In the genomic region with DNA sequence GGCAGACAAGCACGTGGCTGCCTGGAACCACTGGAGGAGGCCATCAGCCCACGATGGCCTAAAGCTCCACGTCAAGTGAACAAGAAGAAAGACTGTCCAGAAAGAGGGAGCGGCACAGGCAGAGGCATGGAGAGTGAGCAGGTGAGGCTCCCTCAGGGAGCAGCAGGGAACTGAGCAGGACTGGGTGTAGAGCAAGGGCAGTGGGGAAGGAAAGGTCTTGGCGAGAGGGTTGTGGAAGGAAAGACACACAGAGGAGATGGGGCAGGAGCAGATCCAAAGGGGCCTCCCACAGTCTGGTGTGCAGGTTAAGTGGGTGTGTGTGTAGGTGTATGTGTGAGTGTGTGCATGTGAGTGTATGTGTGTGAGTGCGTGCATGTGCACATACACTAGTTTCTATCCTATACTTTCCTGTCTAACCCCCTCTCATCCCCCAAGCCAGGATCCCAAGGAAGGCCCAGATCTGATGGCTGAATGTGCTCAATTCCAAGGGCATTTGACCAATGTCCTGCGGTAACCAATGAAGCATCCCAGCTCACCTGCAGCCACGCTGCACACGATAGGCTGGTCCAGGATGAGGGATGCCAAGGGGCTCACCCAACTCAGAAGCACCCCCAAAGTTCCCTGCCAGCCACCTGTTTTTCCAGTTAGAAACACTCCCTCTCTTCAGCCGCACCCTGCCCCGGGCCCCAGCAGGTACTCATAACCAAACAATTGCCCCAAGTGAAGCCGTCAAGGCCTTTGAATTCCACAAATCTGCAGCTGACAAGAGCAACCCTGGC, we compare ENCODE assay signal across 17 cellular contexts.
"Had no signal": no experiment of that assay in that cellular context is flagged by ENCODE, and none has a peak within 500 bp of the region (broad histone marks: within the 10 kb centered on the region; RNA-seq: fewer than 3 reads in every experiment).

No MANE protein-coding gene starts in this region.

- H3K9me3 ChIP-seq: ovary, right atrium auricular region, thyroid gland had no signal

- ATAC-seq: activated naive CD8-positive, alpha-beta T cell treated with anti-CD3 and anti-CD28 coated beads, Interleukin-2, amount 50 U/mL, for 24 hours; left cardiac atrium had no signal

- H3K4me3 ChIP-seq: coronary artery, ovary, right atrium auricular region, skin epidermis, thyroid gland had no signal

- H3K4me1 Mint-ChIP-seq: activated CD4-positive, alpha-beta memory T cell treated with anti-CD3 and anti-CD28 coated beads, Interleukin-2, amount 10 ng/mL, durations not matched to agents 7 days and 5 days; activated naive CD8-positive, alpha-beta T cell treated with anti-CD3 and anti-CD28 coated beads, Interleukin-2, amount 50 U/mL, for 24 hours had no signal

- H3K4me3 Mint-ChIP-seq: activated CD4-positive, alpha-beta memory T cell treated with anti-CD3 and anti-CD28 coated beads, Interleukin-2, amount 10 ng/mL, durations not matched to agents 7 days and 5 days; activated naive CD8-positive, alpha-beta T cell treated with anti-CD3 and anti-CD28 coated beads, Interleukin-2, amount 50 U/mL, for 24 hours; immature natural killer cell; nephron had no signal

- H3K27ac ChIP-seq: coronary artery, ovary, right atrium auricular region, skin epidermis, thyroid gland had no signal

- H3K27me3 Mint-ChIP-seq: activated CD4-positive, alpha-beta memory T cell treated with anti-CD3 and anti-CD28 coated beads, Interleukin-2, amount 10 ng/mL, durations not matched to agents 7 days and 5 days had no signal

- H3K27ac Mint-ChIP-seq: activated CD4-positive, alpha-beta memory T cell treated with anti-CD3 and anti-CD28 coated beads, Interleukin-2, amount 10 ng/mL, durations not matched to agents 7 days and 5 days; activated naive CD8-positive, alpha-beta T cell treated with anti-CD3 and anti-CD28 coated beads, Interleukin-2, amount 50 U/mL, for 24 hours; immature natural killer cell had no signal

- H3K9me3 Mint-ChIP-seq: activated CD4-positive, alpha-beta memory T cell treated with anti-CD3 and anti-CD28 coated beads, Interleukin-2, amount 10 ng/mL, durations not matched to agents 7 days and 5 days; activated naive CD8-positive, alpha-beta T cell treated with anti-CD3 and anti-CD28 coated beads, Interleukin-2, amount 50 U/mL, for 24 hours; nephron had no signal

- H3K36me3 ChIP-seq: ovary, right atrium auricular region, thyroid gland had no signal

- DNase-seq: activated CD4-positive, alpha-beta memory T cell treated with anti-CD3 and anti-CD28 coated beads, Interleukin-2, amount 10 ng/mL, durations not matched to agents 7 days and 5 days; activated CD4-positive, alpha-beta T cell treated with anti-CD3 and anti-CD28 coated beads for 1 hour; activated CD8-positive, alpha-beta memory T cell treated with anti-CD3 and anti-CD28 coated beads, Interleukin-2, amount 50 U/mL, for 48 hours; activated naive CD4-positive, alpha-beta T cell treated with Interleukin-2 at 50 U/mL for 16 hours; activated naive CD8-positive, alpha-beta T cell treated with anti-CD3 and anti-CD28 coated beads, Interleukin-2, amount 50 U/mL, for 24 hours; caudate nucleus; effector CD4-positive, alpha-beta T cell; immature natural killer cell; left cardiac atrium; ovary; SIG-M5; stimulated activated CD4-positive, alpha-beta T cell treated with anti-CD3 and anti-CD28 coated beads, Interleukin-4, amount 100 ng/mL, for 4 hours had no signal

- H3K36me3 Mint-ChIP-seq: immature natural killer cell had no signal

- H3K4me1 ChIP-seq: right atrium auricular region had no signal

- H3K27me3 ChIP-seq: ovary, right atrium auricular region, thyroid gland had no signal
